Comparison of ENCODE assay signal across 27 cellular contexts in the genomic region with DNA sequence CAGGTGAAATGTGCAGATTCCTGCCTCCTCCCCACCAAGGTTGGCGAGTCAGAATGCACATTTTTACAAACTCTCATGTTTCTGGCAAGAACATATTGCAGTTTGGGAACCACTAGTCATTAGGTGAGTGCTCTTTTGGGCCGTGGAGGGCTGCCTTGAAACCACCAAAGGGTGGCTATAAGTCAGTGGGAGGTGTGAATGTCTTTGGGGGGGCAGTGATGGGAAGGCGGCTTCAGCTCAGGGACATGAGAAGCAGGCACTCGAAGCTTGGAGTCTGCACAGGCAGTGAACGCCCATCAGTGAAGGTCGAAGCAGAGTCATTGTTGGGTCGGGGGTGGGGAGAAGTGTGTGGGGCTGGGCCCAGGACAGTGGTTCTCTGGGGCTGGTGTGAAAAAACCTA. TPM values are rescaled to one million over a fixed set of nuclear protein-coding genes. Genes with fewer than 3 reads are reported as not detected.
"Had no signal": no experiment of that assay in that cellular context is flagged by ENCODE, and none has a peak within 500 bp of the region (broad histone marks: within the 10 kb centered on the region; RNA-seq: fewer than 3 reads in every experiment).

No MANE protein-coding gene starts in this region.

- H3K4me1 ChIP-seq: ascending aorta, body of pancreas, SJCRH30 had no signal

- H3K27ac ChIP-seq: ascending aorta, body of pancreas, KMS-11, SJCRH30, WERI-Rb-1 had no signal

- H3K9me3 ChIP-seq: ascending aorta, body of pancreas, SJCRH30, SK-N-SH had no signal

- H3K9ac ChIP-seq: KMS-11, SK-N-SH had no signal

- H3K4me2 ChIP-seq: KMS-11, SK-N-SH had no signal

- H3K4me3 ChIP-seq: ascending aorta, body of pancreas, SJCRH30 had no signal

- H3K27me3 ChIP-seq: ascending aorta, body of pancreas had no signal

- H3K36me3 ChIP-seq: ascending aorta, SJCRH30, WERI-Rb-1 had no signal

- FAIRE-seq: bronchial epithelial cell had no signal

- ATAC-seq: activated CD4-positive, CD25-positive, alpha-beta regulatory T cell treated with anti-CD3 and anti-CD28 coated beads, Interleukin-2, amount 50 U/mL, for 24 hours; activated CD8-positive, alpha-beta T cell treated with anti-CD3 and anti-CD28 coated beads, Interleukin-2, amount 10 ng/mL, durations not matched to agents 7 days and 5 days; body of pancreas; Right ventricle myocardium inferior had no signal

- DNase-seq: activated CD4-positive, alpha-beta T cell treated with anti-CD3 and anti-CD28 coated beads for 4 hours; activated CD4-positive, alpha-beta T cell treated with anti-CD3 and anti-CD28 coated beads, Interleukin-2, amount 50 U/mL, for 4 hours; activated CD8-positive, alpha-beta memory T cell treated with anti-CD3 and anti-CD28 coated beads, Interleukin-2, amount 50 U/mL, for 48 hours; activated CD8-positive, alpha-beta T cell treated with anti-CD3 and anti-CD28 coated beads, Interleukin-2, amount 10 ng/mL, durations not matched to agents 7 days and 5 days; activated effector memory CD4-positive, alpha-beta T cell treated with Interleukin-2 at 50 U/mL for 16 hours; activated naive CD4-positive, alpha-beta T cell; activated T-cell treated with anti-CD3 and anti-CD28 coated beads, Interleukin-2, amount 50 U/mL, for 1 hour; body of pancreas; NCI-H1092; NCI-H1417 treated with DMSO at 0.1 percent for 48 hours; NCI-H1694; NCI-H2029; NCI-H2107; NCI-H345; NCI-H510A; NCI-H526 treated with DMSO at 0.1 percent for 48 hours; NCI-H82; SJCRH30; SK-N-SH; T-helper 1 cell; WERI-Rb-1 had no signal

RNA-seq across cellular contexts. Expression of gene NOX5, which starts 1.1 kb away (rescaled TPM):
- total RNA-seq: activated CD8-positive, alpha-beta T cell treated with anti-CD3 and anti-CD28 coated beads, Interleukin-2, amount 10 ng/mL, durations not matched to agents 7 days and 5 days; bronchial epithelial cell; OCI-LY7; Right ventricle myocardium inferior; SJCRH30 had no signal
